28 cellular contexts compared by ENCODE assay signal in genomic region chr11:30257058-30257457, GRCh38. TPM values are rescaled to one million over a fixed set of nuclear protein-coding genes. Genes with fewer than 3 reads are reported as not detected.
"Had no signal": no experiment of that assay in that cellular context is flagged by ENCODE, and none has a peak within 500 bp of the region (broad histone marks: within the 10 kb centered on the region; RNA-seq: fewer than 3 reads in every experiment).

No MANE protein-coding gene starts in this region.

- H3K4me1 ChIP-seq: breast epithelium, Peyer's patch, SJSA1 had no signal

- H3K4me3 ChIP-seq: breast epithelium, Peyer's patch, SJSA1 had no signal

- H3K9me3 ChIP-seq: breast epithelium, Peyer's patch, SJSA1 had no signal

- H3K27ac ChIP-seq: breast epithelium, Peyer's patch, RWPE1, SJSA1 had no signal

- DNase-seq: activated B cell treated with CpG ODN at 0.5 μM for 24 hours; activated CD4-positive, alpha-beta T cell treated with anti-CD3 and anti-CD28 coated beads for 1 hour; activated CD4-positive, alpha-beta T cell treated with anti-CD3 and anti-CD28 coated beads, Interleukin-2, amount 10 ng/mL, durations not matched to agents 24 days and 14 days; activated CD4-positive, alpha-beta T cell treated with anti-CD3 and anti-CD28 coated beads, Interleukin-2, amount 50 U/mL, for 48 hours; activated CD8-positive, alpha-beta memory T cell treated with anti-CD3 and anti-CD28 coated beads, Interleukin-2, amount 10 ng/mL, durations not matched to agents 7 days and 5 days; activated effector memory CD4-positive, alpha-beta T cell treated with Interleukin-2 at 50 U/mL for 16 hours; activated naive CD4-positive, alpha-beta T cell; activated T-cell treated with anti-CD3 and anti-CD28 coated beads, Interleukin-2, amount 50 U/mL, for 24 hours; aorta; caudate nucleus; NCI-H1092; NCI-H1417; NCI-H1930; NCI-H2171; NCI-H2227 treated with DMSO at 0.1 percent for 48 hours; NCI-H446 treated with DMSO at 0.1 percent for 48 hours; NCI-H524 treated with DMSO at 0.1 percent for 48 hours; NCI-H774; NK-92 treated with Interleukin-12 subunit alpha and Interleukin-12 subunit beta, amount 100 ng/mL, for 24 hours; Peyer's patch; SHP77 had no signal

- H3K36me3 ChIP-seq: breast epithelium, Peyer's patch, SJSA1 had no signal

- H3K27me3 ChIP-seq: Peyer's patch, SJSA1 had no signal

RNA-seq across cellular contexts. Expression of gene FSHB, which starts 26.2 kb away (rescaled TPM):
- total RNA-seq: activated B cell treated with CpG ODN at 0.5 μM for 24 hours; activated CD4-positive, alpha-beta T cell treated with anti-CD3 and anti-CD28 coated beads, Interleukin-2, amount 10 ng/mL, durations not matched to agents 24 days and 14 days; activated CD8-positive, alpha-beta memory T cell treated with anti-CD3 and anti-CD28 coated beads, Interleukin-2, amount 10 ng/mL, durations not matched to agents 7 days and 5 days; activated T-helper 1 cell treated with anti-CD3 and anti-CD28 coated beads, Interleukin-12 subunit alpha, Interleukin-12 subunit beta, Interleukin-2, Interleukin-4 antibody, amounts not matched to agents 30 ng/mL and 10 ng/mL and 1 ng/mL, durations not matched to agents 14 hours and 24 hours and 36 hours; aorta; breast epithelium; cerebellum; LHCN-M2; MCF 10A; Peyer's patch; SJSA1 had no signal
- polyA plus RNA-seq: aorta had no signal
